11 cellular contexts compared by ENCODE assay signal in the genomic region with DNA sequence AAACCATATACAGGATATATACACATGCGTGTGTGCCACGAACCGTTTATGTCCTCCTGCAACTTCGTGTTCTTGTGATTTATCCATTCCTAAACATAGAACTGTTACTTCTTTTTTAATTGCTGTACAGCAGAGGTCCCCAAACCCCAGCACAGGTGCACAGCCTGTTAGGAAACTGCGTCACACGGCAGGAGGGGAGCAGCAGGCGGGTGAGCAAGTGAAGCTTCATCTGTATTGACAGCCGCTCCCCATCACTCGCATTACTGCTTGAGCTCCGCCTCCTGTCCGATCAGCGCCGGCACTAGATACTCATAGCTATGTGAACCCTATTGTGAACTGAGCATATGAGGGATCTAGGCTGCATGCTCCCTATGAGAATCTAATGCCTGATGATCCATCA. TPM values are rescaled to one million over a fixed set of nuclear protein-coding genes. Genes with fewer than 3 reads are reported as not detected.
DNase-seq lines count a peak whose midpoint lies in the region; ATAC-seq and TF ChIP-seq lines count a peak whose summit lies in the region.
"Had no signal": no experiment of that assay in that cellular context is flagged by ENCODE, and none has a peak within 500 bp of the region (broad histone marks: within the 10 kb centered on the region; RNA-seq: fewer than 3 reads in every experiment).

No MANE protein-coding gene starts in this region.

- TF ChIP-seq POLR2A in stomach (IDR thresholded peaks at IDR 0.05), result no peak

- no peak for TF ChIP-seq EP300 in stomach (IDR thresholded peaks at IDR 0.05)

- no peak overlapping the region for H3K4me3 Mint-ChIP-seq in activated CD8-positive, alpha-beta T cell treated with anti-CD3 and anti-CD28 coated beads, Interleukin-2, amount 10 ng/mL, durations not matched to agents 7 days and 5 days
- H3K4me3 Mint-ChIP-seq in endodermal cell (no peak overlapping the region), natural killer cell (no peak overlapping the region)
- H3K4me3 Mint-ChIP-seq: mesothelial cell of epicardium had no signal

- H3K9me3 ChIP-seq in endodermal cell (ENCODE audit: control insufficient read depth, low read length) (no peaks in the 10 kb centered on the region), stomach (no peaks in the 10 kb centered on the region)

- DNase-seq in stimulated activated naive CD4-positive, alpha-beta T cell (lab: John Stamatoyannopoulos, UW), result peak; percentile 53 to 81 (median 75)
- no peak for DNase-seq in stimulated activated naive CD4-positive, alpha-beta T cell treated with Interleukin-2 at 50 U/mL for 16 hours (lab: John Stamatoyannopoulos, UW)
- DNase-seq in activated CD8-positive, alpha-beta T cell treated with anti-CD3 and anti-CD28 coated beads, Interleukin-2, amount 10 ng/mL, durations not matched to agents 7 days and 5 days, result peak; percentile 74
- DNase-seq in endodermal cell (peak; percentile 29), natural killer cell (no peak), stomach (no peak)
- DNase-seq: aorta, KBM-7 had no signal

- no peak overlapping the region for H3K4me3 ChIP-seq in endodermal cell (ENCODE audit: low read length)
- H3K4me3 ChIP-seq in stomach, result no peak overlapping the region

- 91 to 96% methylated on average over 8 to 13 of the region's 13 CpGs for WGBS in endodermal cell (ENCODE audit: insufficient coverage in 1 of 2, insufficient read length in 1 of 2), 2 experiments
- 43 to 52% (median 49%) methylated on average over 10 to 13 of the region's 13 CpGs for WGBS in stomach, 5 donors

- POLR2A ChIA-PET in activated CD8-positive, alpha-beta T cell treated with anti-CD3 and anti-CD28 coated beads, Interleukin-2, amount 10 ng/mL, durations not matched to agents 7 days and 5 days (lab: Charles Lee), result interaction anchor here (0.6 kb wide), 1 partner anchor 41 kb away, joined by 3 read pairs; no protein-coding TSS in a partner anchor

- no peak overlapping the region for H3K9ac ChIP-seq in endodermal cell (ENCODE audit: extremely low read depth, low read length, poor library complexity, severe bottlenecking)

- TF ChIP-seq CTCF in endodermal cell (conservative IDR thresholded peaks at IDR 0.05) (no peak), natural killer cell (IDR thresholded peaks at IDR 0.05) (no peak), stomach (IDR thresholded peaks at IDR 0.05) (no peak)

- H3K9me3 Mint-ChIP-seq in activated CD8-positive, alpha-beta T cell treated with anti-CD3 and anti-CD28 coated beads, Interleukin-2, amount 10 ng/mL, durations not matched to agents 7 days and 5 days (ENCODE audit: insufficient read depth), result no peaks in the 10 kb centered on the region
- H3K9me3 Mint-ChIP-seq in endodermal cell, result no peaks in the 10 kb centered on the region
- no peaks in the 10 kb centered on the region for H3K9me3 Mint-ChIP-seq in natural killer cell

- no peak overlapping the region for H3K27ac Mint-ChIP-seq in activated CD8-positive, alpha-beta T cell treated with anti-CD3 and anti-CD28 coated beads, Interleukin-2, amount 10 ng/mL, durations not matched to agents 7 days and 5 days
- H3K27ac Mint-ChIP-seq in endodermal cell (no peak overlapping the region), natural killer cell (no peak overlapping the region)
- H3K27ac Mint-ChIP-seq: mesothelial cell of epicardium had no signal

- CTCF ChIA-PET in activated CD8-positive, alpha-beta T cell treated with anti-CD3 and anti-CD28 coated beads, Interleukin-2, amount 10 ng/mL, durations not matched to agents 7 days and 5 days (lab: Charles Lee), result interaction anchor here (0.6 to 10.2 kb wide), 22 partner anchors 9 to 252 kb away, joined by 3 to 211 read pairs (median 4); a partner anchor contains a TSS

- H3K4me1 Mint-ChIP-seq in activated CD8-positive, alpha-beta T cell treated with anti-CD3 and anti-CD28 coated beads, Interleukin-2, amount 10 ng/mL, durations not matched to agents 7 days and 5 days (ENCODE audit: low read depth), result peaks cover 17% of the 10 kb centered on the region
- peaks cover 2% of the 10 kb centered on the region for H3K4me1 Mint-ChIP-seq in endodermal cell
- H3K4me1 Mint-ChIP-seq in natural killer cell, result peaks cover 9 to 10% of the 10 kb centered on the region in 2 donors

- no peaks in the 10 kb centered on the region for H3K36me3 Mint-ChIP-seq in activated CD8-positive, alpha-beta T cell treated with anti-CD3 and anti-CD28 coated beads, Interleukin-2, amount 10 ng/mL, durations not matched to agents 7 days and 5 days (ENCODE audit: low read depth)
- H3K36me3 Mint-ChIP-seq in endodermal cell (ENCODE audit: low read depth), result no peaks in the 10 kb centered on the region
- no peaks in the 10 kb centered on the region for H3K36me3 Mint-ChIP-seq in natural killer cell
- H3K36me3 Mint-ChIP-seq: mesothelial cell of epicardium had no signal

- H3K4me1 ChIP-seq in endodermal cell (ENCODE audit: control insufficient read depth, insufficient read depth, low read length) (no peaks in the 10 kb centered on the region), stomach (peaks cover 3 to 13% (median 7%) of the 10 kb centered on the region in 4 donors)

- peak; percentile 65 for ATAC-seq in activated CD8-positive, alpha-beta T cell treated with anti-CD3 and anti-CD28 coated beads, Interleukin-2, amount 10 ng/mL, durations not matched to agents 7 days and 5 days
- no peak for ATAC-seq in HG03095 (IDR thresholded peaks at IDR 0.05; ENCODE audit: unreplicated experiment)
- no peak for ATAC-seq in HG02884 (IDR thresholded peaks at IDR 0.05; ENCODE audit: unreplicated experiment)
- ATAC-seq in natural killer cell, result no peak

- no peaks in the 10 kb centered on the region for H3K27me3 Mint-ChIP-seq in activated CD8-positive, alpha-beta T cell treated with anti-CD3 and anti-CD28 coated beads, Interleukin-2, amount 10 ng/mL, durations not matched to agents 7 days and 5 days (ENCODE audit: low read depth)
- no peaks in the 10 kb centered on the region for H3K27me3 Mint-ChIP-seq in endodermal cell (ENCODE audit: insufficient read depth)
- H3K27me3 Mint-ChIP-seq in natural killer cell (ENCODE audit: low read depth in 2 of 2), result no peaks in the 10 kb centered on the region

- intact Hi-C loops in natural killer cell (cut with micrococcal nuclease), result no loop called here
- intact Hi-C loops in stomach (cut with DNase I; ENCODE audit: low total_unique reads), result no loop called here

- H3K27me3 ChIP-seq in endodermal cell (ENCODE audit: control insufficient read depth, insufficient read depth, low read length, poor library complexity, severe bottlenecking) (no peaks in the 10 kb centered on the region), stomach (peaks cover 0 to 5% (median 0%) of the 10 kb centered on the region in 3 donors)

- H3K27ac ChIP-seq in endodermal cell (ENCODE audit: low read depth, low read length), result no peak overlapping the region
- H3K27ac ChIP-seq in stomach, result no peak overlapping the region

- no peaks in the 10 kb centered on the region for H3K36me3 ChIP-seq in endodermal cell (ENCODE audit: control insufficient read depth, insufficient read depth, low read length)
- H3K36me3 ChIP-seq in stomach, result no peaks in the 10 kb centered on the region

RNA-seq across cellular contexts. Expression of a gene that starts 34.9 kb away (rescaled TPM):
- 10 to 100 TPM; 37.5 to 39.9 TPM for total RNA-seq in activated CD8-positive, alpha-beta T cell treated with anti-CD3 and anti-CD28 coated beads, Interleukin-2, amount 10 ng/mL, durations not matched to agents 7 days and 5 days
- total RNA-seq in endodermal cell (1 to 10 TPM; 2.1 to 3.2 TPM), natural killer cell (10 to 100 TPM; 32.5 to 56.3 (median 56.2) TPM), stomach (1 to 10 TPM in 3 of 5 donors, under 1 TPM in 1, not detected in 1; 0.45 to 5.5 (median 1.6) TPM)
- 0.57 TPM for polyA plus RNA-seq in endodermal cell (2013, experiment 1 of 2)
- polyA plus RNA-seq in endodermal cell (2013, experiment 2 of 2), result 0.33 TPM
- 1 to 10 TPM in 2 of 3 donors, under 1 TPM in 1; 0.85 to 1.4 (median 1.3) TPM for polyA plus RNA-seq in stomach

RNA-seq across cellular contexts. Expression of a gene that starts 36.1 kb away (rescaled TPM):
- total RNA-seq in activated CD8-positive, alpha-beta T cell treated with anti-CD3 and anti-CD28 coated beads, Interleukin-2, amount 10 ng/mL, durations not matched to agents 7 days and 5 days, result 10 to 100 TPM; 16.1 to 17.7 TPM
- total RNA-seq in endodermal cell (10 to 100 TPM; 15.9 to 16.4 TPM), natural killer cell (1 to 10 TPM; 3.2 to 7.9 (median 7.8) TPM), stomach (10 to 100 TPM in 2 of 5 donors, 1 to 10 TPM in 3; 1.2 to 12.1 (median 5.7) TPM)
- 14.4 TPM for polyA plus RNA-seq in endodermal cell (2013, experiment 1 of 2)
- polyA plus RNA-seq in endodermal cell (2013, experiment 2 of 2), result 14.7 TPM
- polyA plus RNA-seq in stomach, result 1 to 10 TPM; 3.1 to 4.6 (median 3.7) TPM

RNA-seq across cellular contexts. Expression of a gene that starts 36.2 kb away (rescaled TPM):
- 10 to 100 TPM; 21.0 to 21.8 TPM for total RNA-seq in activated CD8-positive, alpha-beta T cell treated with anti-CD3 and anti-CD28 coated beads, Interleukin-2, amount 10 ng/mL, durations not matched to agents 7 days and 5 days
- 10 to 100 TPM; 15.1 to 23.0 TPM for total RNA-seq in endodermal cell
- 13.1 TPM for polyA plus RNA-seq in endodermal cell (2013, experiment 1 of 2)
- polyA plus RNA-seq in endodermal cell (2013, experiment 2 of 2), result 10.7 TPM
- total RNA-seq in natural killer cell, result 10 to 100 TPM; 13.5 to 16.2 (median 14.7) TPM
- total RNA-seq in stomach, result 1 to 10 TPM in 3 of 5 donors, not detected in 2; 1.8 to 4.8 (median 4.6) TPM
- 10 to 100 TPM in 2 of 3 donors, 1 to 10 TPM in 1; 9.0 to 13.4 (median 11.5) TPM for polyA plus RNA-seq in stomach

Comparison
In these comparisons a context has a peak if more than half of its experiments do, and no peak if none do; other contexts are left out.
1. DNase-seq: peak in stimulated activated naive CD4-positive, alpha-beta T cell (6 of 6), activated CD8-positive, alpha-beta T cell treated with anti-CD3 and anti-CD28 coated beads, Interleukin-2, amount 10 ng/mL, durations not matched to agents 7 days and 5 days (single experiment) and endodermal cell (single experiment); none in stimulated activated naive CD4-positive, alpha-beta T cell treated with Interleukin-2 at 50 U/mL for 16 hours (single experiment), natural killer cell (single experiment) and stomach (single experiment).
2. RNA of a gene that starts 34.9 kb away (total RNA-seq): 32.5 to 56.3 TPM in natural killer cell and 37.5 to 39.9 TPM in activated CD8-positive, alpha-beta T cell treated with anti-CD3 and anti-CD28 coated beads, Interleukin-2, amount 10 ng/mL, durations not matched to agents 7 days and 5 days; 2.1 to 3.2 TPM in endodermal cell and 0.45 to 5.5 TPM in stomach; every median in the first group is over 4 times any median in the second.